ENCODE assay signal across 24 cellular contexts in the genomic region with DNA sequence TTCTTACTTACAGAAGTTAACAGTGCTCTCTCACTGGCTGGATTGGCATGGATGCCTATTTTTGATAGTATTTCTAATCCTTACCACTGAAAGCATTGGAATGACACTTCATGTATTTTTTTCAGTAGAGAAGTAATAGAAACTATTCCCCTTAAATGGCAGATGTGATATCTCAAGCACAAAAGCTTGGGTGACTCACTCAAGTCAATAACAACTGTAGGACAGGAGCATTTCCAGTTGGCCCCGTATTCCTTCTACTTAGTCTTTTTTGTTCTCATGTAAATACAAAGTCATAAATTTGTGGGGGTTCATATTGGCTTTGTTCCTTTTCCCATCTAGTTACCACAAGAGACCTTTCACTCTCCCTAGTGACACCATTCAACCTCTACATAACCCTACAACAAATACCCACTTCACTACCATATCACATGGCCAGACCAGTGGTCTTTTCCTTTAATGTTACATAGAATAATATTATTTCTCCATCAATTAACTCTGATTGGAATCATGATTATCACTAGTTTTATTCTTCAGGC.
DNase-seq lines count a peak whose midpoint lies in the region; ATAC-seq and TF ChIP-seq lines count a peak whose summit lies in the region.
"Had no signal": no experiment of that assay in that cellular context is flagged by ENCODE, and none has a peak within 500 bp of the region (broad histone marks: within the 10 kb centered on the region; RNA-seq: fewer than 3 reads in every experiment).

No MANE protein-coding gene starts in this region.

- TF ChIP-seq POLR2A in heart left ventricle (IDR thresholded peaks at IDR 0.05), result no peak

- H3K36me3 ChIP-seq in heart left ventricle (no peaks in the 10 kb centered on the region), right atrium auricular region (no peaks in the 10 kb centered on the region), mesenchymal stem cell (ENCODE audit: control insufficient read depth in 1 of 2, insufficient read depth in 2 of 2, low read depth in 1 of 2, low read length in 2 of 2) (no peaks in the 10 kb centered on the region), stomach smooth muscle (ENCODE audit: control insufficient read depth in 2 of 2, insufficient read depth in 2 of 2, low read length in 2 of 2) (no peaks in the 10 kb centered on the region)
- H3K36me3 ChIP-seq: MG63, pancreas, thoracic aorta had no signal

- no peaks in the 10 kb centered on the region for H3K79me1 ChIP-seq in mesenchymal stem cell (replicated peaks; ENCODE audit: low read length, poor library complexity, severe bottlenecking)

- no peak overlapping the region for H3K14ac ChIP-seq in mesenchymal stem cell (ENCODE audit: low read length in 2 of 2)

- no peak overlapping the region for H4K91ac ChIP-seq in mesenchymal stem cell (ENCODE audit: low read length)

- H3K9ac ChIP-seq in mesenchymal stem cell (ENCODE audit: low read length) (no peak overlapping the region), stomach smooth muscle (ENCODE audit: low read length in 2 of 2) (no peak overlapping the region)

- TF ChIP-seq CTCF in heart left ventricle (IDR thresholded peaks at IDR 0.05) (no peak), right atrium auricular region (IDR thresholded peaks at IDR 0.05) (no peak)

- DNase-seq in heart left ventricle (no peak), right atrium auricular region (ENCODE audit: low spot score) (no peak), dermis blood vessel endothelial cell (peak; percentile 42), mesenchymal stem cell (peak; percentile 54), DMS79 (lab: John Stamatoyannopoulos, UW) (no peak)
- DNase-seq: activated CD4-positive, alpha-beta T cell treated with anti-CD3 and anti-CD28 coated beads, Interleukin-2, amount 50 U/mL, for 48 hours; activated naive CD4-positive, alpha-beta T cell; activated T-cell treated with anti-CD3 and anti-CD28 coated beads, Interleukin-2, amount 50 U/mL, for 72 hours; body of pancreas; Calu3; KG1; MG63; NCI-H1105; NCI-H2029; NCI-H524 treated with DMSO at 0.1 percent for 48 hours; pancreas; retina; stimulated activated CD4-positive, alpha-beta T cell treated with anti-CD3 and anti-CD28 coated beads, Interleukin-1b, Interleukin-23, amount 100 ng/mL, for 48 hours; stimulated activated naive CD4-positive, alpha-beta T cell treated with Interleukin-2 at 50 U/mL for 16 hours; T-helper 2 cell had no signal

- H2BK12ac ChIP-seq in mesenchymal stem cell (ENCODE audit: low read length in 2 of 2), result no peak overlapping the region

- H3K27me3 ChIP-seq in heart left ventricle, result no peaks in the 10 kb centered on the region
- H3K27me3 ChIP-seq in right atrium auricular region, result no peaks in the 10 kb centered on the region
- H3K27me3 ChIP-seq in mesenchymal stem cell (ENCODE audit: control insufficient read depth in 1 of 2, insufficient read depth in 1 of 2, low read length in 2 of 2), result no peaks in the 10 kb centered on the region
- no peaks in the 10 kb centered on the region for H3K27me3 ChIP-seq in stomach smooth muscle (ENCODE audit: control insufficient read depth in 1 of 2, insufficient read depth in 2 of 2, low read length in 2 of 2)
- H3K27me3 ChIP-seq: body of pancreas, MG63, pancreas had no signal

- 67 to 75% (median 72%) methylated on average over 1 of the region's 1 CpG for WGBS in heart left ventricle, 4 donors
- WGBS in mesenchymal stem cell, result no CpG with 5 or more reads among the region's 1 CpG

- ATAC-seq in heart left ventricle, result peak in 1 of 4 donors; percentile 60
- ATAC-seq in HG03469 (IDR thresholded peaks at IDR 0.05; ENCODE audit: unreplicated experiment), result no peak
- no peak for ATAC-seq in HG02759 (IDR thresholded peaks at IDR 0.05; ENCODE audit: unreplicated experiment)
- ATAC-seq: activated T-cell treated with anti-CD3 and anti-CD28 coated beads, Interleukin-2, amount 50 U/mL, for 72 hours; body of pancreas had no signal

- no peak overlapping the region for H3K4me2 ChIP-seq in mesenchymal stem cell (ENCODE audit: low read length, poor library complexity, severe bottlenecking)

- no peak overlapping the region for H2BK5ac ChIP-seq in mesenchymal stem cell (ENCODE audit: low read depth, low read length, poor library complexity, severe bottlenecking)

- peak overlapping the region in 8 of 12 donors; percentile 2 to 90 (median 65) for H3K27ac ChIP-seq in heart left ventricle
- H3K27ac ChIP-seq in right atrium auricular region, result peak overlapping the region in 1 of 2 donors; percentile 60
- H3K27ac ChIP-seq in mesenchymal stem cell (ENCODE audit: low read length, poor library complexity, severe bottlenecking), result no peak overlapping the region
- peak overlapping the region; percentile 84 for H3K27ac ChIP-seq in stomach smooth muscle (ENCODE audit: low read length)
- H3K27ac ChIP-seq: body of pancreas, pancreas, thoracic aorta had no signal

- H2BK15ac ChIP-seq in mesenchymal stem cell (ENCODE audit: low read depth, poor library complexity, severe bottlenecking), result no peak overlapping the region

- H3K9me3 ChIP-seq in heart left ventricle (no peaks in the 10 kb centered on the region), right atrium auricular region (no peaks in the 10 kb centered on the region), mesenchymal stem cell (ENCODE audit: control insufficient read depth, low read length) (no peaks in the 10 kb centered on the region), stomach smooth muscle (ENCODE audit: control insufficient read depth in 2 of 2, low read length in 2 of 2) (no peaks in the 10 kb centered on the region)
- H3K9me3 ChIP-seq: body of pancreas, MG63, pancreas, thoracic aorta had no signal

- H3K4me1 ChIP-seq in heart left ventricle (peaks cover 0 to 49% (median 21%) of the 10 kb centered on the region in 12 donors), right atrium auricular region (peaks cover 0 to 33% of the 10 kb centered on the region in 2 donors), mesenchymal stem cell (ENCODE audit: control insufficient read depth, insufficient read depth, low read depth, low read length) (no peaks in the 10 kb centered on the region), stomach smooth muscle (ENCODE audit: control insufficient read depth, insufficient read depth, low read length) (peaks cover 43% of the 10 kb centered on the region)
- H3K4me1 ChIP-seq: body of pancreas, pancreas had no signal

- no peak overlapping the region for H2AK5ac ChIP-seq in mesenchymal stem cell (ENCODE audit: low read length, severe bottlenecking)

- H3K4me3 ChIP-seq in heart left ventricle (no peak overlapping the region), right atrium auricular region (no peak overlapping the region), mesenchymal stem cell (ENCODE audit: insufficient read depth in 1 of 2, low read depth in 1 of 2, low read length in 2 of 2) (no peak overlapping the region), stomach smooth muscle (ENCODE audit: low read length in 2 of 2) (no peak overlapping the region)
- H3K4me3 ChIP-seq: body of pancreas, MG63, pancreas, thoracic aorta had no signal

- H3K23ac ChIP-seq in mesenchymal stem cell (ENCODE audit: low read length in 2 of 2), result no peak overlapping the region

- H3K18ac ChIP-seq in mesenchymal stem cell (ENCODE audit: low read depth in 1 of 2, low read length in 2 of 2), result no peak overlapping the region

- no peak overlapping the region for H3K4ac ChIP-seq in mesenchymal stem cell (ENCODE audit: low read depth in 1 of 2, low read length in 2 of 2)

- intact Hi-C loops in heart left ventricle (cut with DNase I), result loop anchor here in 4 of 10 donors (5.0 to 10.0 kb wide), 2 partner anchors 49 to 52 kb away; no protein-coding TSS in a partner anchor

- no peak overlapping the region for H2AFZ ChIP-seq in mesenchymal stem cell (ENCODE audit: low read depth, low read length)

- no peak overlapping the region for H2BK120ac ChIP-seq in mesenchymal stem cell (ENCODE audit: low read depth, low read length)

- H4K8ac ChIP-seq in mesenchymal stem cell (ENCODE audit: low read length), result no peak overlapping the region

Comparison
In these comparisons a context has a peak if more than half of its experiments do, and no peak if none do; other contexts are left out.
1. DNase-seq: peak in dermis blood vessel endothelial cell (single experiment) and mesenchymal stem cell (single experiment); none in heart left ventricle (0 of 5), right atrium auricular region (single experiment) and DMS79 (single experiment).